Comparison of ENCODE assay signal across 18 cellular contexts in genomic region chr5:8826491-8826890, GRCh38.
"Had no signal": no experiment of that assay in that cellular context is flagged by ENCODE, and none has a peak within 500 bp of the region (broad histone marks: within the 10 kb centered on the region; RNA-seq: fewer than 3 reads in every experiment).

No MANE protein-coding gene starts in this region.

- H3K9me3 ChIP-seq: adrenal gland, tibial artery had no signal

- H3K36me3 ChIP-seq: adrenal gland, ovary, tibial artery had no signal

- H3K27me3 Mint-ChIP-seq: activated naive CD4-positive, alpha-beta T cell treated with anti-CD3 and anti-CD28 coated beads, Interleukin-2, amount 50 U/mL, for 24 hours; T-helper 17 cell had no signal

- H3K4me3 ChIP-seq: adrenal gland, coronary artery, ovary, tibial artery had no signal

- DNase-seq: activated CD4-positive, alpha-beta T cell treated with anti-CD3 and anti-CD28 coated beads for 48 hours; activated CD8-positive, alpha-beta memory T cell treated with anti-CD3 and anti-CD28 coated beads, Interleukin-2, amount 50 U/mL, for 4 hours; activated CD8-positive, alpha-beta T cell treated with anti-CD3 and anti-CD28 coated beads, Interleukin-2, amount 10 ng/mL, durations not matched to agents 7 days and 5 days; activated effector memory CD4-positive, alpha-beta T cell treated with anti-CD3 and anti-CD28 coated beads, Interleukin-2, amount 50 U/mL, for 16 hours; activated T-cell treated with anti-CD3 and anti-CD28 coated beads, Interleukin-2, amount 50 U/mL, for 48 hours; adrenal gland; central memory CD4-positive, alpha-beta T cell; foreskin melanocyte; head of caudate nucleus; immature natural killer cell; ovary; T-helper 17 cell; tibial artery had no signal

- ATAC-seq: activated CD8-positive, alpha-beta T cell treated with anti-CD3 and anti-CD28 coated beads, Interleukin-2, amount 10 ng/mL, durations not matched to agents 7 days and 5 days; stimulated activated effector memory CD8-positive, alpha-beta T cell treated with anti-CD3 and anti-CD28 coated beads, Interleukin-12 subunit alpha, Interleukin-12 subunit beta, amount 100 ng/mL, for 72 hours; T-helper 17 cell; WTC11 had no signal

- H3K27ac ChIP-seq: adrenal gland, coronary artery, ovary, tibial artery had no signal

- H3K4me1 Mint-ChIP-seq: activated naive CD4-positive, alpha-beta T cell treated with anti-CD3 and anti-CD28 coated beads, Interleukin-2, amount 50 U/mL, for 24 hours; immature natural killer cell; stimulated activated effector memory CD8-positive, alpha-beta T cell treated with anti-CD3 and anti-CD28 coated beads, Interleukin-12 subunit alpha, Interleukin-12 subunit beta, amount 100 ng/mL, for 72 hours; T-helper 17 cell had no signal

- H3K4me3 Mint-ChIP-seq: activated CD8-positive, alpha-beta T cell treated with anti-CD3 and anti-CD28 coated beads, Interleukin-2, amount 10 ng/mL, durations not matched to agents 7 days and 5 days; activated naive CD4-positive, alpha-beta T cell treated with anti-CD3 and anti-CD28 coated beads, Interleukin-2, amount 50 U/mL, for 24 hours; immature natural killer cell; nephron; stimulated activated effector memory CD8-positive, alpha-beta T cell treated with anti-CD3 and anti-CD28 coated beads, Interleukin-12 subunit alpha, Interleukin-12 subunit beta, amount 100 ng/mL, for 72 hours; T-helper 17 cell; WTC11 had no signal

- H3K27me3 ChIP-seq: adrenal gland, ovary, tibial artery had no signal

- H3K27ac Mint-ChIP-seq: activated CD8-positive, alpha-beta T cell treated with anti-CD3 and anti-CD28 coated beads, Interleukin-2, amount 10 ng/mL, durations not matched to agents 7 days and 5 days; activated naive CD4-positive, alpha-beta T cell treated with anti-CD3 and anti-CD28 coated beads, Interleukin-2, amount 50 U/mL, for 24 hours; immature natural killer cell; nephron; stimulated activated effector memory CD8-positive, alpha-beta T cell treated with anti-CD3 and anti-CD28 coated beads, Interleukin-12 subunit alpha, Interleukin-12 subunit beta, amount 100 ng/mL, for 72 hours; T-helper 17 cell; WTC11 had no signal

- H3K4me1 ChIP-seq: adrenal gland had no signal

- H3K36me3 Mint-ChIP-seq: activated naive CD4-positive, alpha-beta T cell treated with anti-CD3 and anti-CD28 coated beads, Interleukin-2, amount 50 U/mL, for 24 hours; immature natural killer cell; stimulated activated effector memory CD8-positive, alpha-beta T cell treated with anti-CD3 and anti-CD28 coated beads, Interleukin-12 subunit alpha, Interleukin-12 subunit beta, amount 100 ng/mL, for 72 hours had no signal
